In the genomic region with DNA sequence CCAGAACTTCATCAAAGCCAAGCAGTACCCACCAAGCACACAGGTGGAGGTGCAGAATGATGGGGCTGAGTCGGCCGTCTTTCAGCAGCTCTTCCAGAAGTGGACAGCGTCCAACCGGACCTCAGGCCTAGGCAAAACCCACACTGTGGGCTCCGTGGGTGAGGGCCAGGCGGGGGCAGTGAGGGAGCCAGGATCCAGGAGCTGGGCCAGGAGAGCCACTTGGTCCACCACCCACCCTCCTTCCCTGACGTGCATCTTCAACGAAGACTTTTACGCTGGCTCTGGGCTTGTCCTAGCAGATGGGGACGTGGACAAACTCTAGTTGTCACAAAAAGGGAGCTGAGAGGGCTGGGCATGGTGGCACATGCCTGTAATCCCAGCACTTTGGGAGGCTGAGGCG, we compare ENCODE assay signal across 28 cellular contexts. TPM values are rescaled to one million over a fixed set of nuclear protein-coding genes. Genes with fewer than 3 reads are reported as not detected.
DNase-seq lines count a peak whose midpoint lies in the region; ATAC-seq and TF ChIP-seq lines count a peak whose summit lies in the region.
"Had no signal": no experiment of that assay in that cellular context is flagged by ENCODE, and none has a peak within 500 bp of the region (broad histone marks: within the 10 kb centered on the region; RNA-seq: fewer than 3 reads in every experiment).

No MANE protein-coding gene starts in this region.

- no peak overlapping the region for H3K4me2 ChIP-seq in Karpas-422 (ENCODE audit: low read depth, low read length, poor library complexity, severe bottlenecking)
- H3K4me2 ChIP-seq: BLaER1 had no signal

- H2AFZ ChIP-seq in Karpas-422 (ENCODE audit: low read length), result no peak overlapping the region

- intact Hi-C loops in lower lobe of right lung (cut with DNase I), result no loop called here
- intact Hi-C loops in spleen (cut with DNase I; ENCODE audit: low total_unique reads), result no loop called here
- intact Hi-C loops in MCF 10A (cut with micrococcal nuclease), result no loop called here

- H3K4me3 ChIP-seq in Karpas-422 (ENCODE audit: low read length) (no peak overlapping the region), lower lobe of right lung (no peak overlapping the region), spleen (no peak overlapping the region)
- H3K4me3 ChIP-seq: BLaER1, GM12878, SK-N-MC had no signal

- POLR2A ChIA-PET in MCF 10A (lab: Yijun Ruan, JAX), result no interaction called here

- TF ChIP-seq CTCF in lower lobe of right lung (IDR thresholded peaks at IDR 0.05), result no peak
- TF ChIP-seq CTCF in spleen (IDR thresholded peaks at IDR 0.05 in 8 of 11, conservative IDR thresholded peaks at IDR 0.05 in 3 of 11), result no peak
- TF ChIP-seq CTCF in MCF 10A (IDR thresholded peaks at IDR 0.05; ENCODE audit: unreplicated experiment), result no peak

- no peaks in the 10 kb centered on the region for H3K4me1 Mint-ChIP-seq in MCF 10A (ENCODE audit: insufficient read depth, unreplicated experiment)
- H3K4me1 Mint-ChIP-seq in activated naive CD4-positive, alpha-beta T cell treated with anti-CD3 and anti-CD28 coated beads, Interleukin-2, amount 10 ng/mL, durations not matched to agents 7 days and 5 days, result peaks cover 3% of the 10 kb centered on the region

- no peak overlapping the region for H3K27ac Mint-ChIP-seq in MCF 10A (ENCODE audit: low read depth, unreplicated experiment)
- no peak overlapping the region for H3K27ac Mint-ChIP-seq in activated naive CD4-positive, alpha-beta T cell treated with anti-CD3 and anti-CD28 coated beads, Interleukin-2, amount 10 ng/mL, durations not matched to agents 7 days and 5 days
- H3K27ac Mint-ChIP-seq: CD4-positive, CD25-positive, alpha-beta regulatory T cell had no signal

- ATAC-seq in lower lobe of right lung (no peak), GM19455 (IDR thresholded peaks at IDR 0.05; ENCODE audit: unreplicated experiment) (no peak)
- ATAC-seq: GM12878 had no signal

- no peak overlapping the region for H3K27ac ChIP-seq in Karpas-422 (ENCODE audit: low read length)
- no peak overlapping the region for H3K27ac ChIP-seq in lower lobe of right lung
- no peak overlapping the region for H3K27ac ChIP-seq in spleen
- H3K27ac ChIP-seq: BLaER1, SK-N-MC had no signal

- no peaks in the 10 kb centered on the region for H4K20me1 ChIP-seq in Karpas-422 (ENCODE audit: insufficient read depth, low read depth, low read length)
- H4K20me1 ChIP-seq: BLaER1 had no signal

- H3K36me3 Mint-ChIP-seq in MCF 10A (ENCODE audit: insufficient read depth, unreplicated experiment), result no peaks in the 10 kb centered on the region
- no peaks in the 10 kb centered on the region for H3K36me3 Mint-ChIP-seq in activated naive CD4-positive, alpha-beta T cell treated with anti-CD3 and anti-CD28 coated beads, Interleukin-2, amount 10 ng/mL, durations not matched to agents 7 days and 5 days
- H3K36me3 Mint-ChIP-seq: CD4-positive, CD25-positive, alpha-beta regulatory T cell had no signal

- DNase-seq in activated effector memory CD4-positive, alpha-beta T cell treated with anti-CD3 and anti-CD28 coated beads, Interleukin-2, amount 50 U/mL, for 16 hours, result peak; percentile 41
- DNase-seq in activated effector memory CD4-positive, alpha-beta T cell treated with Interleukin-2 at 50 U/mL for 16 hours, result no peak
- DNase-seq in Karpas-422, result peak; percentile 26
- DNase-seq in lower lobe of right lung, result peak; percentile 11
- DNase-seq in spleen, result peak; percentile 46
- DNase-seq in MCF 10A (ENCODE audit: unreplicated experiment), result no peak
- DNase-seq in activated naive CD4-positive, alpha-beta T cell treated with anti-CD3 and anti-CD28 coated beads, Interleukin-2, amount 10 ng/mL, durations not matched to agents 7 days and 5 days, result no peak
- DNase-seq: 8988T; CD4-positive, CD25-positive, alpha-beta regulatory T cell; GOT3; HCEC 1CT; IMR-90; KG1; NCI-H1092 treated with DMSO at 0.1 percent for 48 hours; NCI-H1436; NCI-H187; NCI-H2081 treated with DMSO at 0.1 percent for 48 hours; NCI-H2171; NCI-H226; NCI-H510A; NCI-H69; RPMI8226; SIG-M5 had no signal

- H3K9me2 ChIP-seq in Karpas-422 (replicated peaks; ENCODE audit: insufficient read depth, low read length), result no peaks in the 10 kb centered on the region

- no TSS peak for BruUV-seq in MCF 10A (replicated peaks; lab: Mats Ljungman, UMichigan)

- WGBS in spleen, 5 donors, result 80 to 95% (median 91%) methylated on average over 11 of the region's 11 CpGs

- H3K27me3 Mint-ChIP-seq in MCF 10A (ENCODE audit: insufficient read depth, unreplicated experiment), result peaks cover 13% of the 10 kb centered on the region
- peaks cover 38% of the 10 kb centered on the region for H3K27me3 Mint-ChIP-seq in activated naive CD4-positive, alpha-beta T cell treated with anti-CD3 and anti-CD28 coated beads, Interleukin-2, amount 10 ng/mL, durations not matched to agents 7 days and 5 days

- H3K4me3 Mint-ChIP-seq in MCF 10A (ENCODE audit: unreplicated experiment), result no peak overlapping the region
- H3K4me3 Mint-ChIP-seq in activated naive CD4-positive, alpha-beta T cell treated with anti-CD3 and anti-CD28 coated beads, Interleukin-2, amount 10 ng/mL, durations not matched to agents 7 days and 5 days, result no peak overlapping the region
- H3K4me3 Mint-ChIP-seq: CD4-positive, CD25-positive, alpha-beta regulatory T cell had no signal

- no peaks in the 10 kb centered on the region for H3K27me3 ChIP-seq in Karpas-422 (ENCODE audit: low read length)
- no peaks in the 10 kb centered on the region for H3K27me3 ChIP-seq in lower lobe of right lung (ENCODE audit: low read depth)
- no peaks in the 10 kb centered on the region for H3K27me3 ChIP-seq in spleen (replicated peaks in 1 of 7)
- H3K27me3 ChIP-seq: BLaER1 had no signal

- H3K4me1 ChIP-seq in Karpas-422 (ENCODE audit: low read length), result no peaks in the 10 kb centered on the region
- no peaks in the 10 kb centered on the region for H3K4me1 ChIP-seq in lower lobe of right lung
- no peaks in the 10 kb centered on the region for H3K4me1 ChIP-seq in spleen
- H3K4me1 ChIP-seq: BLaER1 had no signal

- H3K79me2 ChIP-seq in Karpas-422 (ENCODE audit: low read length), result no peaks in the 10 kb centered on the region

- H3K9me3 Mint-ChIP-seq in MCF 10A (ENCODE audit: unreplicated experiment), result no peaks in the 10 kb centered on the region
- no peaks in the 10 kb centered on the region for H3K9me3 Mint-ChIP-seq in activated naive CD4-positive, alpha-beta T cell treated with anti-CD3 and anti-CD28 coated beads, Interleukin-2, amount 10 ng/mL, durations not matched to agents 7 days and 5 days

- no peaks in the 10 kb centered on the region for H3K9me3 ChIP-seq in Karpas-422 (ENCODE audit: low read length)
- H3K9me3 ChIP-seq in lower lobe of right lung, result no peaks in the 10 kb centered on the region
- H3K9me3 ChIP-seq in spleen, result no peaks in the 10 kb centered on the region
- H3K9me3 ChIP-seq: BLaER1 had no signal

- CTCF ChIA-PET in MCF 10A (lab: Yijun Ruan, JAX), result interaction anchor here (0.8 kb wide), 2 partner anchors 64 to 446 kb away, joined by 3 read pairs; no protein-coding TSS in a partner anchor
- CTCF ChIA-PET in activated naive CD4-positive, alpha-beta T cell treated with anti-CD3 and anti-CD28 coated beads, Interleukin-2, amount 10 ng/mL, durations not matched to agents 7 days and 5 days (lab: Charles Lee), result no interaction called here

- no peak overlapping the region for H3K9ac ChIP-seq in Karpas-422 (ENCODE audit: low read length)
- H3K9ac ChIP-seq: BLaER1 had no signal

- no peak for TF ChIP-seq POLR2A in spleen (IDR thresholded peaks at IDR 0.05)

- H3K36me3 ChIP-seq in Karpas-422 (ENCODE audit: insufficient read depth, low read length) (no peaks in the 10 kb centered on the region), lower lobe of right lung (no peaks in the 10 kb centered on the region), spleen (no peaks in the 10 kb centered on the region)
- H3K36me3 ChIP-seq: BLaER1 had no signal

RNA-seq across cellular contexts. Expression of a gene that starts 11.8 kb away (rescaled TPM):
- total RNA-seq in Karpas-422 (2014; rRNA removed; shearing (Covaris generic); ENCODE audit: low replicate concordance), result not detected in 2 replicates
- total RNA-seq in lower lobe of right lung, result 0.41 TPM
- total RNA-seq in spleen, result under 1 TPM in 3 of 7 donors, not detected in 4; 0.17 to 0.72 (median 0.38) TPM
- polyA plus RNA-seq in spleen, result under 1 TPM; 0.04 to 0.19 (median 0.06) TPM
- not detected in 2 replicates for total RNA-seq in MCF 10A (2022)
- total RNA-seq: G401, IMR-90 had no signal
- polyA plus RNA-seq: IMR-90 had no signal

RNA-seq across cellular contexts. Expression of a gene that starts 31.1 kb away (rescaled TPM):
- 46.3 and 72.6 TPM in 2 replicates for total RNA-seq in Karpas-422 (2014; rRNA removed; shearing (Covaris generic); ENCODE audit: low replicate concordance)
- total RNA-seq in lower lobe of right lung (168 TPM), spleen (100 to 1,000 TPM; 114 to 184 (median 163) TPM), MCF 10A (2022) (71.2 and 72.3 TPM in 2 replicates)
- polyA plus RNA-seq in spleen, result 100 to 1,000 TPM in 1 of 3 donors, 10 to 100 TPM in 2; 65.6 to 114 (median 72.4) TPM

RNA-seq across cellular contexts. Expression of a gene that starts 48.6 kb away (rescaled TPM):
- total RNA-seq in Karpas-422 (2014; rRNA removed; shearing (Covaris generic); ENCODE audit: low replicate concordance), result 1.9 TPM in 1 of 2 replicates, not detected in the other
- total RNA-seq in lower lobe of right lung (419 TPM), spleen (100 to 1,000 TPM in 4 of 7 donors, 10 to 100 TPM in 3; 63.5 to 576 (median 167) TPM), MCF 10A (2022) (0.09 and 0.32 TPM in 2 replicates)
- 10 to 100 TPM in 2 of 3 donors, 1 to 10 TPM in 1; 6.2 to 67.0 (median 38.6) TPM for polyA plus RNA-seq in spleen

Comparison
In these comparisons a context has a peak if more than half of its experiments do, and no peak if none do; other contexts are left out.
1. DNase-seq: peak in activated effector memory CD4-positive, alpha-beta T cell treated with anti-CD3 and anti-CD28 coated beads, Interleukin-2, amount 50 U/mL, for 16 hours (single experiment), Karpas-422 (single experiment), lower lobe of right lung (single experiment) and spleen (single experiment); none in activated effector memory CD4-positive, alpha-beta T cell treated with Interleukin-2 at 50 U/mL for 16 hours (single experiment), MCF 10A (single experiment) and activated naive CD4-positive, alpha-beta T cell treated with anti-CD3 and anti-CD28 coated beads, Interleukin-2, amount 10 ng/mL, durations not matched to agents 7 days and 5 days (single experiment).
2. RNA of a gene that starts 48.6 kb away (total RNA-seq): 419 TPM in lower lobe of right lung (single experiment) and 63.5 to 576 TPM in spleen; 0.09 to 0.32 TPM in MCF 10A and 1.9 TPM in Karpas-422; every median in the first group is over 10 times any median in the second.